11 cellular contexts compared by ENCODE assay signal in genomic region chr9:92964607-92964975, GRCh38. TPM values are rescaled to one million over a fixed set of nuclear protein-coding genes. Genes with fewer than 3 reads are reported as not detected.
DNase-seq lines count a peak whose midpoint lies in the region; ATAC-seq, FAIRE-seq and TF ChIP-seq lines count a peak whose summit lies in the region.
"Had no signal": no experiment of that assay in that cellular context is flagged by ENCODE, and none has a peak within 500 bp of the region (broad histone marks: within the 10 kb centered on the region; RNA-seq: fewer than 3 reads in every experiment).

No MANE protein-coding gene starts in this region.

- intact Hi-C loops in pancreas (cut with DNase I): no loop called here

- ATAC-seq in HG03457 (IDR thresholded peaks at IDR 0.05; ENCODE audit: unreplicated experiment) (peak; percentile 8), pancreas (peak in 3 of 4 donors; percentile 25 to 31 (median 27)), GM18909 (IDR thresholded peaks at IDR 0.05; ENCODE audit: poor library complexity, unreplicated experiment) (no peak)

- H3K27ac ChIP-seq in coronary artery (peak overlapping the region in 1 of 2 donors; percentile 70), pancreas (peak overlapping the region; percentile 12 to 84 (median 48))
- H3K27ac ChIP-seq: epithelial cell of prostate, WERI-Rb-1 had no signal

- H3K36me3 Mint-ChIP-seq in chondrocyte (ENCODE audit: low read depth): no peaks in the 10 kb centered on the region

- no peak for FAIRE-seq in pancreas (lab: Jason Lieb, UNC)

- H3K4me3 Mint-ChIP-seq in chondrocyte (ENCODE audit: unreplicated experiment): no peak overlapping the region
- H3K4me3 Mint-ChIP-seq: nephron had no signal

- no peaks in the 10 kb centered on the region for H3K27me3 ChIP-seq in GM06990 (replicated peaks; ENCODE audit: control insufficient read depth, insufficient read depth, low read length)
- no peaks in the 10 kb centered on the region for H3K27me3 ChIP-seq in pancreas

- peaks cover 10% of the 10 kb centered on the region for H3K27me3 Mint-ChIP-seq in chondrocyte (ENCODE audit: low read depth)

- DNase-seq in GM06990 (ENCODE audit: extremely low read depth, insufficient read length) (no peak), coronary artery (ENCODE audit: low spot score) (no peak), pancreas (no peak), HK-2 (ENCODE audit: unreplicated experiment) (no peak), AG08395 (ENCODE audit: low spot score) (no peak), chondrocyte (ENCODE audit: low spot score) (no peak)
- DNase-seq: WERI-Rb-1 had no signal

- H3K4me1 ChIP-seq in pancreas: peaks cover 0 to 5% (median 0%) of the 10 kb centered on the region in 3 donors

- 57% methylated on average over 14 of the region's 14 CpGs for WGBS in pancreas, 2 donors

- H3K9me3 Mint-ChIP-seq in chondrocyte (ENCODE audit: low read depth): peaks cover 9% of the 10 kb centered on the region
- H3K9me3 Mint-ChIP-seq: nephron had no signal

- H3K36me3 ChIP-seq in GM06990 (ENCODE audit: control insufficient read depth, insufficient read depth, low read length): no peaks in the 10 kb centered on the region
- H3K36me3 ChIP-seq in pancreas: no peaks in the 10 kb centered on the region
- H3K36me3 ChIP-seq: WERI-Rb-1 had no signal

- no peaks in the 10 kb centered on the region for H3K9me3 ChIP-seq in pancreas

- no peak overlapping the region for H3K27ac Mint-ChIP-seq in chondrocyte (ENCODE audit: unreplicated experiment)

- TF ChIP-seq CTCF in GM06990 (IDR thresholded peaks at IDR 0.05; ENCODE audit: insufficient read depth, low read length, poor library complexity, severe bottlenecking): no peak
- TF ChIP-seq CTCF in coronary artery (IDR thresholded peaks at IDR 0.05): no peak
- no peak for TF ChIP-seq CTCF in pancreas (IDR thresholded peaks at IDR 0.05)
- TF ChIP-seq CTCF in chondrocyte (IDR thresholded peaks at IDR 0.05): no peak

- no peaks in the 10 kb centered on the region for H3K4me1 Mint-ChIP-seq in chondrocyte (ENCODE audit: low read depth)

- peak overlapping the region; percentile 85 for H3K4me3 ChIP-seq in GM06990 (replicated peaks; ENCODE audit: low read depth, low read length)
- H3K4me3 ChIP-seq in coronary artery: peak overlapping the region; percentile 61
- H3K4me3 ChIP-seq in pancreas: peak overlapping the region in 3 of 4 donors; percentile 16 to 51 (median 22)

RNA-seq across cellular contexts. Expression of gene FGD3, which starts 17.3 kb away (rescaled TPM):
- 10 to 100 TPM in 1 of 6 donors, 1 to 10 TPM in 5; 5.0 to 10.4 (median 6.3) TPM for total RNA-seq in pancreas
- polyA plus RNA-seq in pancreas: 10 to 100 TPM; 12.1 to 27.7 TPM
- not detected in 3 replicates for total RNA-seq in chondrocyte

Comparison
In these comparisons a context has a peak if more than half of its experiments do, and no peak if none do; other contexts are left out.
1. H3K4me3 ChIP-seq: peak in every context shown above with its lines; median percentile 85 in GM06990; 61 in coronary artery; 22 in pancreas.